1 cellular context compared by ENCODE assay signal in genomic region chr9:128829477-128830251, GRCh38.
TF ChIP-seq lines count a peak whose summit lies in the region.

SPOUT1 (minus strand) TSS chr9:128829794; CDS start chr9:128829780, 14 bp downstream.

TF ChIP-seq in HepG2, 621 proteins besides CTCF, POLR2A, EP300 and RAD21 (continued from another document and continues in another):
- TF ChIP-seq ZBTB26 (CRISPR knock-in tag; IDR thresholded peaks at IDR 0.05; ENCODE audit: borderline replicate concordance): peak; percentile 28; the same call in 1 of the 2 replicates
- TF ChIP-seq ZNF281 (CRISPR knock-in tag; IDR thresholded peaks at IDR 0.05; ENCODE audit: borderline replicate concordance): no peak
- TF ChIP-seq RFXANK (CRISPR knock-in tag; IDR thresholded peaks at IDR 0.05): 0 out of 2 replicates have a peak, but pooled peaks have one; percentile 36
- TF ChIP-seq MATR3 (CRISPR knock-in tag; IDR thresholded peaks at IDR 0.05): no peak
- no peak for TF ChIP-seq ZNF496 (CRISPR knock-in tag; IDR thresholded peaks at IDR 0.05; ENCODE audit: insufficient replicate concordance)
- no peak for TF ChIP-seq HCFC1 (IDR thresholded peaks at IDR 0.05; ENCODE audit: low read depth, low read length)
- no peak for TF ChIP-seq PCBP1 (IDR thresholded peaks at IDR 0.05; ENCODE audit: borderline replicate concordance, low read depth, low read length)
- TF ChIP-seq ASH2L (IDR thresholded peaks at IDR 0.05; ENCODE audit: insufficient read length, low read depth, low read length): peak; percentile 82
- 0 out of 2 replicates have a peak, but pooled peaks have one; percentile 76 for TF ChIP-seq ZNF510 (CRISPR knock-in tag; IDR thresholded peaks at IDR 0.05; ENCODE audit: low read depth)
- 0 out of 2 replicates have a peak, but pooled peaks have one; percentile 24 for TF ChIP-seq PHF21A (CRISPR knock-in tag; IDR thresholded peaks at IDR 0.05)
- no peak for TF ChIP-seq ZSCAN5A (CRISPR knock-in tag; IDR thresholded peaks at IDR 0.05; ENCODE audit: borderline replicate concordance)
- TF ChIP-seq E2F5 (CRISPR knock-in tag; conservative IDR thresholded peaks at IDR 0.05): peak; percentile 64
- peak; percentile 76; the same call in 1 of the 2 replicates for TF ChIP-seq NFKB2 (CRISPR knock-in tag; IDR thresholded peaks at IDR 0.05; ENCODE audit: borderline replicate concordance)
- TF ChIP-seq ZNF614 (CRISPR knock-in tag; IDR thresholded peaks at IDR 0.05; ENCODE audit: borderline replicate concordance): 0 out of 2 replicates have a peak, but pooled peaks have one; percentile 44
- no peak for TF ChIP-seq ZNF552 (CRISPR knock-in tag; IDR thresholded peaks at IDR 0.05; ENCODE audit: borderline replicate concordance)
- no peak for TF ChIP-seq PPARG (CRISPR knock-in tag; conservative IDR thresholded peaks at IDR 0.05)
- TF ChIP-seq KLF15 (CRISPR knock-in tag; IDR thresholded peaks at IDR 0.05; ENCODE audit: borderline replicate concordance): no peak; the same call in 1 of the 2 replicates
- no peak for TF ChIP-seq USF2 (IDR thresholded peaks at IDR 0.05; ENCODE audit: low read depth, low read length)
- no peak for TF ChIP-seq USF2 (CRISPR knock-in tag; IDR thresholded peaks at IDR 0.05; ENCODE audit: borderline replicate concordance)
- TF ChIP-seq ZEB1 (IDR thresholded peaks at IDR 0.05; ENCODE audit: insufficient replicate concordance, low read depth): no peak
- TF ChIP-seq HNF4A (CRISPR knock-in tag; IDR thresholded peaks at IDR 0.05): no peak; the same call in 1 of the 2 replicates
- no peak; the same call in 1 of the 2 replicates for TF ChIP-seq ZMYM4 (CRISPR knock-in tag; IDR thresholded peaks at IDR 0.05)
- no peak for TF ChIP-seq TBX3 (IDR thresholded peaks at IDR 0.05; ENCODE audit: borderline replicate concordance)
- TF ChIP-seq ATAD3A (CRISPR knock-in tag; IDR thresholded peaks at IDR 0.05): no peak
- 0 out of 2 replicates have a peak, but pooled peaks have one; percentile 68 for TF ChIP-seq ZSCAN22 (CRISPR knock-in tag; IDR thresholded peaks at IDR 0.05)
- peak; percentile 88 for TF ChIP-seq POLR2G (IDR thresholded peaks at IDR 0.05; ENCODE audit: low read depth, low read length)
- TF ChIP-seq CREB1 (IDR thresholded peaks at IDR 0.05): peak; percentile 56
- no peak; the same call in 1 of the 2 replicates for TF ChIP-seq CREB1 (CRISPR knock-in tag; IDR thresholded peaks at IDR 0.05)
- TF ChIP-seq CC2D1A (CRISPR knock-in tag; IDR thresholded peaks at IDR 0.05): 0 out of 2 replicates have a peak, but pooled peaks have one; percentile 27
- no peak for TF ChIP-seq ZNF567 (CRISPR knock-in tag; IDR thresholded peaks at IDR 0.05; ENCODE audit: borderline replicate concordance)
- TF ChIP-seq ZMAT5 (CRISPR knock-in tag; IDR thresholded peaks at IDR 0.05; ENCODE audit: borderline replicate concordance, low read depth): no peak
- no peak for TF ChIP-seq CHD2 (IDR thresholded peaks at IDR 0.05; ENCODE audit: low read depth, low read length)
- TF ChIP-seq ZNF569 (CRISPR knock-in tag; IDR thresholded peaks at IDR 0.05; ENCODE audit: borderline replicate concordance): no peak
- TF ChIP-seq NFAT5 (CRISPR knock-in tag; IDR thresholded peaks at IDR 0.05): 0 out of 2 replicates have a peak, but pooled peaks have one; percentile 57
- TF ChIP-seq NFRKB (IDR thresholded peaks at IDR 0.05): no peak
- TF ChIP-seq ZNF749 (CRISPR knock-in tag; IDR thresholded peaks at IDR 0.05; ENCODE audit: borderline replicate concordance): no peak
- TF ChIP-seq IKZF4 (CRISPR knock-in tag; IDR thresholded peaks at IDR 0.05; ENCODE audit: borderline replicate concordance, low read depth, not compliant biosample characterization): no peak
- peak; percentile 74; the same call in 1 of the 2 replicates for TF ChIP-seq KAT7 (CRISPR knock-in tag; IDR thresholded peaks at IDR 0.05; ENCODE audit: borderline replicate concordance)
- no peak for TF ChIP-seq ZBTB49 (CRISPR knock-in tag; IDR thresholded peaks at IDR 0.05; ENCODE audit: borderline replicate concordance)
- TF ChIP-seq MBNL3 (CRISPR knock-in tag; conservative IDR thresholded peaks at IDR 0.05): no peak
- TF ChIP-seq HIC2 (CRISPR knock-in tag; IDR thresholded peaks at IDR 0.05; ENCODE audit: low read depth): no peak
- TF ChIP-seq ZMYM2 (CRISPR knock-in tag; IDR thresholded peaks at IDR 0.05): no peak
